ENCODE assay signal across 8 cellular contexts in genomic region chr7:158957507-158957900, GRCh38.
DNase-seq lines count a peak whose midpoint lies in the region; ATAC-seq and TF ChIP-seq lines count a peak whose summit lies in the region.

No MANE protein-coding gene starts in this region.

- no peak overlapping the region for H3K9ac ChIP-seq in skeletal muscle satellite cell (ENCODE audit: low read depth, low read length)

- H3K9me3 ChIP-seq in skeletal muscle satellite cell (replicated peaks; ENCODE audit: low read length): no peaks in the 10 kb centered on the region
- H3K9me3 ChIP-seq in aorta (ENCODE audit: control insufficient read depth, low read length): no peaks in the 10 kb centered on the region

- H3K36me3 ChIP-seq in skeletal muscle satellite cell (ENCODE audit: insufficient read depth, low read length): no peaks in the 10 kb centered on the region
- no peaks in the 10 kb centered on the region for H3K36me3 ChIP-seq in aorta (ENCODE audit: control insufficient read depth in 1 of 2, insufficient read depth in 2 of 2, low read length in 1 of 2)

- no peak for DNase-seq in T-helper 2 cell treated with Interferon-gamma antibody and Interleukin-4, amounts not matched to agents 5 μg/mL and 100 μg/mL, for 36 hours (ENCODE audit: low spot score)
- no peak for DNase-seq in T-helper 2 cell
- DNase-seq in NCI-H146 (lab: John Stamatoyannopoulos, UW): peak; percentile 77
- DNase-seq in activated naive CD8-positive, alpha-beta T cell treated with anti-CD3 and anti-CD28 coated beads for 36 hours: no peak
- DNase-seq in type B pancreatic cell (ENCODE audit: extremely low spot score, unreplicated experiment): no peak
- no peak for DNase-seq in aorta
- no peak for DNase-seq in ecto neural progenitor cell (ENCODE audit: low spot score)

- H3K9me3 Mint-ChIP-seq in T-helper 2 cell treated with Interferon-gamma antibody and Interleukin-4, amounts not matched to agents 5 μg/mL and 100 μg/mL, for 36 hours: peaks cover under 1% of the 10 kb centered on the region
- H3K9me3 Mint-ChIP-seq in activated naive CD8-positive, alpha-beta T cell treated with anti-CD3 and anti-CD28 coated beads for 36 hours: no peaks in the 10 kb centered on the region
- peaks cover 6% of the 10 kb centered on the region for H3K9me3 Mint-ChIP-seq in type B pancreatic cell

- peaks cover 10% of the 10 kb centered on the region for H3K4me1 Mint-ChIP-seq in T-helper 2 cell treated with Interferon-gamma antibody and Interleukin-4, amounts not matched to agents 5 μg/mL and 100 μg/mL, for 36 hours (ENCODE audit: low read depth)
- peaks cover 7% of the 10 kb centered on the region for H3K4me1 Mint-ChIP-seq in activated naive CD8-positive, alpha-beta T cell treated with anti-CD3 and anti-CD28 coated beads for 36 hours
- H3K4me1 Mint-ChIP-seq in type B pancreatic cell (ENCODE audit: unreplicated experiment): peaks cover 4% of the 10 kb centered on the region

- H3K4me3 ChIP-seq in skeletal muscle satellite cell (ENCODE audit: low read length): no peak overlapping the region
- no peak overlapping the region for H3K4me3 ChIP-seq in aorta (ENCODE audit: low read length in 2 of 2)

- H3K27me3 ChIP-seq in skeletal muscle satellite cell (ENCODE audit: control insufficient read depth, insufficient read depth, low read length) (peaks cover 30% of the 10 kb centered on the region), aorta (ENCODE audit: control insufficient read depth in 1 of 2, insufficient read depth in 2 of 2, low read length in 1 of 2) (no peaks in the 10 kb centered on the region)

- H3K27ac ChIP-seq in aorta (ENCODE audit: low read depth in 1 of 2, low read length in 2 of 2): no peak overlapping the region

- H3K4me1 ChIP-seq in skeletal muscle satellite cell (ENCODE audit: control insufficient read depth, insufficient read depth, low read length) (no peaks in the 10 kb centered on the region), aorta (ENCODE audit: control insufficient read depth in 1 of 2, insufficient read depth in 2 of 2, low read length in 2 of 2) (no peaks in the 10 kb centered on the region)

- no peak overlapping the region for H3K27ac Mint-ChIP-seq in T-helper 2 cell treated with Interferon-gamma antibody and Interleukin-4, amounts not matched to agents 5 μg/mL and 100 μg/mL, for 36 hours
- H3K27ac Mint-ChIP-seq in activated naive CD8-positive, alpha-beta T cell treated with anti-CD3 and anti-CD28 coated beads for 36 hours: no peak overlapping the region
- H3K27ac Mint-ChIP-seq in type B pancreatic cell: no peak overlapping the region

- intact Hi-C loops in aorta (cut with DNase I): no loop called here

- no peak for TF ChIP-seq CTCF in type B pancreatic cell (conservative IDR thresholded peaks at IDR 0.05)

- H3K36me3 Mint-ChIP-seq in T-helper 2 cell treated with Interferon-gamma antibody and Interleukin-4, amounts not matched to agents 5 μg/mL and 100 μg/mL, for 36 hours (ENCODE audit: low read depth): no peaks in the 10 kb centered on the region
- H3K36me3 Mint-ChIP-seq in activated naive CD8-positive, alpha-beta T cell treated with anti-CD3 and anti-CD28 coated beads for 36 hours: no peaks in the 10 kb centered on the region
- peaks cover 8% of the 10 kb centered on the region for H3K36me3 Mint-ChIP-seq in type B pancreatic cell

- 25 to 34% methylated on average over 25 to 26 of the region's 26 CpGs for WGBS in aorta, 2 donors

- H3K4me3 Mint-ChIP-seq in T-helper 2 cell treated with Interferon-gamma antibody and Interleukin-4, amounts not matched to agents 5 μg/mL and 100 μg/mL, for 36 hours: peak overlapping the region; percentile 78
- H3K4me3 Mint-ChIP-seq in activated naive CD8-positive, alpha-beta T cell treated with anti-CD3 and anti-CD28 coated beads for 36 hours: peak overlapping the region; percentile 69
- no peak overlapping the region for H3K4me3 Mint-ChIP-seq in type B pancreatic cell

- peaks cover 28% of the 10 kb centered on the region for H3K27me3 Mint-ChIP-seq in T-helper 2 cell treated with Interferon-gamma antibody and Interleukin-4, amounts not matched to agents 5 μg/mL and 100 μg/mL, for 36 hours (ENCODE audit: low read depth)
- H3K27me3 Mint-ChIP-seq in activated naive CD8-positive, alpha-beta T cell treated with anti-CD3 and anti-CD28 coated beads for 36 hours: peaks cover 14% of the 10 kb centered on the region
- no peaks in the 10 kb centered on the region for H3K27me3 Mint-ChIP-seq in type B pancreatic cell

- no peak for ATAC-seq in aorta (ENCODE audit: low FRiP score)

- peak overlapping the region; percentile 15 for H3K4me2 ChIP-seq in skeletal muscle satellite cell (ENCODE audit: low read length)
